ENCODE assay signal across 8 cellular contexts in genomic region chr6:116370328-116370716, GRCh38. TPM values are rescaled to one million over a fixed set of nuclear protein-coding genes. Genes with fewer than 3 reads are reported as not detected.
A peak's percentile ranks its signal among the peaks of the same experiment; 100 is the strongest.
DNase-seq lines count a peak whose midpoint lies in the region; ATAC-seq, FAIRE-seq and TF ChIP-seq lines count a peak whose summit lies in the region.

No MANE protein-coding gene starts in this region.

- in situ Hi-C loops in GM12878 (cut with MboI): no loop called here
- in situ Hi-C loops in HepG2 (cut with HindIII; ENCODE audit: extremely low pct_ligation_motif_present, low pct_unique_long_range_greater_than_20kb): no loop called here

- H4K20me1 ChIP-seq in GM12878 (ENCODE audit: control insufficient read depth, insufficient read depth) (no peaks in the 10 kb centered on the region; the same call in 1 of the 2 replicates), HepG2 (ENCODE audit: insufficient read depth, low read length) (no peaks in the 10 kb centered on the region)

- H3K27me3 ChIP-seq in BJ (ENCODE audit: control insufficient read depth, insufficient read depth, low read length): no peaks in the 10 kb centered on the region
- no peaks in the 10 kb centered on the region for H3K27me3 ChIP-seq in GM12878 (replicated peaks in 1 of 2; ENCODE audit: control insufficient read depth in 2 of 2, insufficient read depth in 2 of 2, low read length in 1 of 2)
- H3K27me3 ChIP-seq in HepG2 (ENCODE audit: control insufficient read depth in 1 of 2, insufficient read depth in 2 of 2, low read length in 2 of 2): peaks cover 9 to 51% of the 10 kb centered on the region in 2 experiments
- H3K27me3 ChIP-seq in testis: no peaks in the 10 kb centered on the region

- H3K9me3 ChIP-seq in GM12878 (replicated peaks; ENCODE audit: control insufficient read depth, insufficient read depth, low read length) (no peaks in the 10 kb centered on the region), HepG2 (ENCODE audit: low read length) (no peaks in the 10 kb centered on the region), testis (no peaks in the 10 kb centered on the region)

- no TSS peak for BruUV-seq in GM12878 (replicated peaks; lab: Mats Ljungman, UMichigan)
- no TSS peak for BruUV-seq in HepG2 (replicated peaks; lab: Mats Ljungman, UMichigan)

- SMC1A ChIA-PET in GM12878 (lab: Charles Lee; ENCODE audit: uncharacterized antibody, unreplicated experiment): interaction anchor here (0.9 to 7.7 kb wide), 14 partner anchors 8 to 152 kb away, joined by 3 to 92 read pairs (median 5); no protein-coding TSS in a partner anchor

- POLR2A ChIA-PET in BJ (lab: Charles Lee): no interaction called here
- POLR2A ChIA-PET in GM12878 (lab: Charles Lee): interaction anchor here (1.0 to 2.1 kb wide), 5 partner anchors 9 to 269 kb away, joined by 3 to 7 read pairs (median 5); partner anchors contain the start of gene RWDD1
- POLR2A ChIA-PET in HepG2 (lab: Yijun Ruan, JAX): no interaction called here

- CTCF ChIA-PET in BJ (lab: Yijun Ruan, JAX) (interaction anchor here (1.2 to 3.4 kb wide), 3 partner anchors 9 to 82 kb away, joined by 3 to 16 read pairs (median 4); no protein-coding TSS in a partner anchor), GM12878 (lab: Yijun Ruan, JAX) (interaction anchor here (1.6 to 1.7 kb wide), 3 partner anchors 20 to 102 kb away, joined by 7 to 8 read pairs (median 8); no protein-coding TSS in a partner anchor), HepG2 (lab: Yijun Ruan, JAX; ENCODE audit: low intra/inter-chr PET ratio, low total read pairs) (no interaction called here)

- H3K36me3 ChIP-seq in BJ (ENCODE audit: control insufficient read depth, insufficient read depth, low read length) (no peaks in the 10 kb centered on the region), GM12878 (ENCODE audit: control insufficient read depth in 2 of 2, insufficient read depth in 2 of 2, low read length in 1 of 2) (no peaks in the 10 kb centered on the region; a peak in 1 of 4 replicates), HepG2 (replicated peaks in 1 of 2; ENCODE audit: control insufficient read depth in 1 of 2, insufficient read depth in 2 of 2, low read length in 2 of 2) (no peaks in the 10 kb centered on the region), testis (ENCODE audit: low read depth, missing control alignments) (no peaks in the 10 kb centered on the region)

- H3K4me1 ChIP-seq in GM12878 (ENCODE audit: control insufficient read depth, insufficient read depth, low read length) (peaks cover 23% of the 10 kb centered on the region), HepG2 (ENCODE audit: insufficient read depth, low read length) (peaks cover 11% of the 10 kb centered on the region), testis (peaks cover 8% of the 10 kb centered on the region)

- FAIRE-seq in GM12878 (lab: Jason Lieb, UNC): no peak
- FAIRE-seq in HepG2 (lab: Jason Lieb, UNC): no peak

- H3K4me2 ChIP-seq in GM12878 (ENCODE audit: control insufficient read depth, insufficient read depth) (peak overlapping the region; percentile 53), HepG2 (ENCODE audit: low read depth, low read length) (peak overlapping the region; percentile 89)

- H3K79me2 ChIP-seq in GM12878 (ENCODE audit: control insufficient read depth, insufficient read depth, low read length): peaks cover 53% of the 10 kb centered on the region
- H3K79me2 ChIP-seq in HepG2 (ENCODE audit: insufficient read depth, low read length): no peaks in the 10 kb centered on the region

- peak; percentile 16 for ATAC-seq in HG02970 (IDR thresholded peaks at IDR 0.05; ENCODE audit: low FRiP score, unreplicated experiment)
- ATAC-seq in GM12878: peak; percentile 65
- peak; percentile 26 for ATAC-seq in HepG2

- TF ChIP-seq POLR2A in GM12878 (IDR thresholded peaks at IDR 0.05; ENCODE audit: low read depth, low read length): no peak
- TF ChIP-seq POLR2A in HepG2 (IDR thresholded peaks at IDR 0.05; ENCODE audit: insufficient read depth in 1 of 2, low read depth in 2 of 2, low read length in 2 of 2): no peak
- TF ChIP-seq POLR2A in testis (IDR thresholded peaks at IDR 0.05): no peak

- WGBS in GM12878 (ENCODE audit: insufficient coverage, insufficient replicate concordance, low lambda C conversion rate, missing lambda C conversion rate): under 1% methylated on average over 17 of the region's 18 CpGs
- WGBS in HepG2 (ENCODE audit: low lambda C conversion rate): 48% methylated on average over 18 of the region's 18 CpGs
- WGBS in testis, 2 donors: 0% methylated on average over 9 to 18 of the region's 18 CpGs

- H2AFZ ChIP-seq in GM12878 (ENCODE audit: control insufficient read depth, low read depth, low read length): peak overlapping the region; percentile 76
- H2AFZ ChIP-seq in HepG2 (ENCODE audit: low read length): no peak overlapping the region

- no peak for TF ChIP-seq RAD21 in GM12878 (IDR thresholded peaks at IDR 0.05; ENCODE audit: insufficient read depth, low read depth, low read length)
- TF ChIP-seq RAD21 in HepG2 (CRISPR knock-in tag; IDR thresholded peaks at IDR 0.05): no peak

- TF ChIP-seq EP300 in GM12878 (IDR thresholded peaks at IDR 0.05; ENCODE audit: borderline replicate concordance in 1 of 2, control insufficient read depth in 1 of 2, low read depth in 2 of 2, low read length in 2 of 2): no peak
- TF ChIP-seq EP300 in HepG2 (IDR thresholded peaks at IDR 0.05; ENCODE audit: low read depth in 2 of 2, low read length in 2 of 2): no peak
- no peak for TF ChIP-seq EP300 in HepG2 (CRISPR knock-in tag; IDR thresholded peaks at IDR 0.05; ENCODE audit: borderline replicate concordance)

- RAD21 ChIA-PET in GM12878 (lab: Charles Lee; ENCODE audit: unreplicated experiment): interaction anchor here (1.0 to 2.3 kb wide), 8 partner anchors 16 to 82 kb away, joined by 3 to 14 read pairs (median 6); no protein-coding TSS in a partner anchor

- TF ChIP-seq CTCF in BJ (IDR thresholded peaks at IDR 0.05; ENCODE audit: insufficient read depth, low read depth, low read length): no peak
- TF ChIP-seq CTCF in GM12878 (IDR thresholded peaks at IDR 0.05 in 2 of 3, conservative IDR thresholded peaks at IDR 0.05 in 1 of 3; ENCODE audit: control insufficient read depth in 2 of 3, extremely low read depth in 1 of 3, insufficient read depth in 1 of 3, low read depth in 3 of 3, low read length in 3 of 3): no peak
- TF ChIP-seq CTCF in HepG2 (CRISPR knock-in tag; IDR thresholded peaks at IDR 0.05): no peak
- TF ChIP-seq CTCF in testis (IDR thresholded peaks at IDR 0.05): no peak

- no peak for DNase-seq in BJ (ENCODE audit: low read depth)
- DNase-seq in GM12878 (ENCODE audit: low read depth, low spot score): no peak
- no peak for DNase-seq in HepG2 (ENCODE audit: low spot score)
- DNase-seq in testis: no peak
- DNase-seq in DMS153 treated with DMSO at 0.1 percent for 48 hours (lab: John Stamatoyannopoulos, UW; ENCODE audit: unreplicated experiment): no peak
- DNase-seq in HuH-7.5 (ENCODE audit: low spot score): no peak
- no peak for DNase-seq in SIG-M5 treated with dmso at 0.1 percent for 504 hours (lab: John Stamatoyannopoulos, UW; ENCODE audit: unreplicated experiment)

- intact Hi-C loops in GM12878 (cut with micrococcal nuclease; ENCODE audit: unreplicated experiment) (loop anchor here (2.0 to 10.0 kb wide), 3 partner anchors 38 to 294 kb away; partner anchors contain the start of gene ZUP1), HepG2 (cut with micrococcal nuclease; ENCODE audit: unreplicated experiment) (loop anchor here (5.0 kb wide), 1 partner anchor 78 kb away; no protein-coding TSS in a partner anchor), testis (cut with DNase I; ENCODE audit: low total_unique reads) (no loop called here)

- H3K4me3 ChIP-seq in BJ (ENCODE audit: low read depth, low read length): peak overlapping the region; percentile 75
- H3K4me3 ChIP-seq in GM12878: peak overlapping the region; percentile 92
- peak overlapping the region; percentile 51 to 71 (median 51); a peak in 4 of 6 replicates for H3K4me3 ChIP-seq in HepG2 (replicated peaks in 1 of 3; ENCODE audit: insufficient read depth in 1 of 3, low read depth in 2 of 3, low read length in 3 of 3)
- peak overlapping the region; percentile 81 for H3K4me3 ChIP-seq in testis

- peak overlapping the region; percentile 92 for H3K27ac ChIP-seq in GM12878 (ENCODE audit: control insufficient read depth, insufficient read depth)
- H3K27ac ChIP-seq in HepG2 (ENCODE audit: extremely low read length, insufficient read depth, low read length): no peak overlapping the region
- peak overlapping the region; percentile 96 to 98 for H3K27ac ChIP-seq in testis

- H3K9ac ChIP-seq in GM12878 (ENCODE audit: control insufficient read depth, insufficient read depth, low read length): peak overlapping the region; percentile 90
- no peak overlapping the region for H3K9ac ChIP-seq in HepG2 (ENCODE audit: insufficient read depth, low read depth, low read length)

RNA-seq across cellular contexts. Expression of gene DSE, which starts 0.4 kb away (rescaled TPM):
- 82.1 and 109 TPM in 2 replicates for polyA plus RNA-seq in BJ (2011; rRNA removed)
- polyA minus RNA-seq in BJ (2011; rRNA and poly(A)+ RNA removed): 68.6 and 85.1 TPM in 2 replicates
- total RNA-seq in GM12878 (2013; cell fraction: nucleolus; rRNA removed): 131 and 135 TPM in 2 replicates
- 65.3 and 77.4 TPM in 2 replicates for total RNA-seq in GM12878 (2014; rRNA removed)
- 62.3 and 63.9 TPM in 2 replicates for total RNA-seq in GM12878 (2014; rRNA removed; fragmentation: Illumina TruSeq; extraction: Trizol)
- total RNA-seq in GM12878 (2021): 75.1 and 76.4 TPM in 2 replicates
- 20.3 TPM for polyA plus RNA-seq in GM12878 (2011; ENCODE audit: low read depth)
- 12.2 and 12.6 TPM in 2 replicates for polyA plus RNA-seq in GM12878 (2011; rRNA removed)
- 6.7 and 9.5 TPM in 2 replicates for polyA plus RNA-seq in GM12878 (2011; cell fraction: cytosol; rRNA removed)
- polyA plus RNA-seq in GM12878 (2011; cell fraction: nucleus; rRNA removed): 14.6 and 17.6 TPM in 2 replicates
- polyA plus RNA-seq in GM12878 (2012): 22.5 and 29.0 TPM in 2 replicates
- 51.8 and 58.9 TPM in 2 replicates for polyA plus RNA-seq in GM12878 (2014; fragmentation: Illumina TruSeq; extraction: Trizol)
- polyA plus RNA-seq in GM12878 (2014; fragmentation: Nextera tagmentation; extraction: Ambion mirVana): 10 to 100 TPM; 17.1 to 24.2 TPM
- polyA plus RNA-seq in GM12878 (2014; rRNA removed): 35.9 and 38.6 TPM in 2 replicates
- polyA plus RNA-seq in GM12878 (2016; fragmentation: Nextera tagmentation; extraction: Ambion mirVana): 10 to 100 TPM; 43.0 TPM
- polyA minus RNA-seq in GM12878 (2011; rRNA and poly(A)+ RNA removed): 23.2 and 26.4 TPM in 2 replicates
- 3.8 and 3.9 TPM in 2 replicates for polyA minus RNA-seq in GM12878 (2011; cell fraction: cytosol; rRNA and poly(A)+ RNA removed)
- polyA minus RNA-seq in GM12878 (2011; cell fraction: nucleus; rRNA and poly(A)+ RNA removed): 17.5 and 26.1 TPM in 2 replicates
- 3.8 and 4.6 TPM in 2 replicates for total RNA-seq in HepG2 (2016; rRNA removed; fragmentation: Illumina TruSeq; extraction: Trizol)
- 1.5 and 2.9 TPM in 2 replicates for total RNA-seq in HepG2 (2016; cell fraction: cytosol; rRNA removed; fragmentation: Illumina TruSeq; extraction: Trizol; ENCODE audit: low read depth)
- 4.2 and 4.4 TPM in 2 replicates for total RNA-seq in HepG2 (2016; cell fraction: insoluble cytoplasmic fraction; rRNA removed; fragmentation: Illumina TruSeq; extraction: Trizol)
- total RNA-seq in HepG2 (2016; cell fraction: membrane; rRNA removed; fragmentation: Illumina TruSeq; extraction: Trizol): 3.7 and 4.2 TPM in 2 replicates
- 10.5 and 11.0 TPM in 2 replicates for total RNA-seq in HepG2 (2016; cell fraction: nucleus; rRNA removed; fragmentation: Illumina TruSeq; extraction: Trizol)
- polyA plus RNA-seq in HepG2 (2011; rRNA removed): 2.6 and 3.0 TPM in 2 replicates
- 1.4 and 1.7 TPM in 2 replicates for polyA plus RNA-seq in HepG2 (2011; cell fraction: cytosol; rRNA removed)
- polyA plus RNA-seq in HepG2 (2011; cell fraction: nucleus; rRNA removed): 5.1 and 5.5 TPM in 2 replicates
- polyA plus RNA-seq in HepG2 (2012): 2.5 and 4.2 TPM in 2 replicates
- 0.57 and 0.59 TPM in 2 replicates for polyA plus RNA-seq in HepG2 (2016; cell fraction: cytosol; fragmentation: Illumina TruSeq; extraction: Trizol; ENCODE audit: low read depth)
- polyA plus RNA-seq in HepG2 (2016; cell fraction: insoluble cytoplasmic fraction; fragmentation: Illumina TruSeq; extraction: Trizol; ENCODE audit: low read depth): 2.2 and 2.4 TPM in 2 replicates
- 1.0 and 1.1 TPM in 2 replicates for polyA plus RNA-seq in HepG2 (2016; cell fraction: membrane; fragmentation: Illumina TruSeq; extraction: Trizol; ENCODE audit: low read depth)
- polyA plus RNA-seq in HepG2 (2016; cell fraction: nucleus; fragmentation: Illumina TruSeq; extraction: Trizol; ENCODE audit: insufficient read depth, low read depth): 4.9 and 5.0 TPM in 2 replicates
- polyA minus RNA-seq in HepG2 (2011; rRNA and poly(A)+ RNA removed; ENCODE audit: low replicate concordance): 4.9 and 12.1 TPM in 2 replicates
- 2.1 TPM in 2 replicates for polyA minus RNA-seq in HepG2 (2011; cell fraction: cytosol; rRNA and poly(A)+ RNA removed)
- 21.4 and 23.4 TPM in 2 replicates for polyA minus RNA-seq in HepG2 (2011; cell fraction: nucleus; rRNA and poly(A)+ RNA removed)
- total RNA-seq in testis: 10 to 100 TPM; 35.1 to 49.3 TPM
- polyA plus RNA-seq in testis (ENCODE audit: insufficient read depth, low read depth, low replicate concordance): 31.5 TPM
